In genomic region chr10:125627646-125628045, GRCh38 we compare ENCODE assay signal across 33 cellular contexts. TPM values are rescaled to one million over a fixed set of nuclear protein-coding genes. Genes with fewer than 3 reads are reported as not detected.
"Had no signal": no experiment of that assay in that cellular context is flagged by ENCODE, and none has a peak within 500 bp of the region (broad histone marks: within the 10 kb centered on the region; RNA-seq: fewer than 3 reads in every experiment).

No MANE protein-coding gene starts in this region.

- ATAC-seq: activated CD4-positive, CD25-positive, alpha-beta regulatory T cell treated with anti-CD3 and anti-CD28 coated beads, Interleukin-2, amount 50 U/mL, for 24 hours; activated CD8-positive, alpha-beta memory T cell treated with anti-CD3 and anti-CD28 coated beads, Interleukin-2, amount 10 ng/mL, durations not matched to agents 7 days and 5 days; activated CD8-positive, alpha-beta T cell treated with anti-CD3 and anti-CD28 coated beads, Interleukin-2, amount 10 ng/mL, durations not matched to agents 7 days and 5 days; activated naive CD8-positive, alpha-beta T cell treated with anti-CD3 and anti-CD28 coated beads, Interleukin-2, amount 50 U/mL, for 24 hours; body of pancreas; esophagus mucosa; foreskin keratinocyte; gastrocnemius medialis; heart left ventricle; T-helper 17 cell had no signal

- DNase-seq: activated B cell treated with CpG ODN at 0.5 μM for 24 hours; activated CD4-positive, alpha-beta memory T cell treated with anti-CD3 and anti-CD28 coated beads for 36 hours; activated CD4-positive, alpha-beta T cell treated with anti-CD3 and anti-CD28 coated beads, Interleukin-2, amount 10 ng/mL, durations not matched to agents 24 days and 14 days; activated CD8-positive, alpha-beta memory T cell treated with anti-CD3 and anti-CD28 coated beads, Interleukin-2, amount 10 ng/mL, durations not matched to agents 7 days and 5 days; activated CD8-positive, alpha-beta memory T cell treated with anti-CD3 and anti-CD28 coated beads, Interleukin-2, amount 50 U/mL, for 4 hours; activated CD8-positive, alpha-beta T cell treated with anti-CD3 and anti-CD28 coated beads, Interleukin-2, amount 10 ng/mL, durations not matched to agents 7 days and 5 days; activated effector memory CD4-positive, alpha-beta T cell treated with anti-CD3 and anti-CD28 coated beads, Interleukin-2, amount 50 U/mL, for 16 hours; activated naive CD4-positive, alpha-beta T cell treated with anti-CD3 and anti-CD28 coated beads for 36 hours; activated naive CD8-positive, alpha-beta T cell treated with anti-CD3 and anti-CD28 coated beads for 36 hours; activated naive CD8-positive, alpha-beta T cell treated with anti-CD3 and anti-CD28 coated beads, Interleukin-2, amount 50 U/mL, for 24 hours; activated T-cell treated with anti-CD3 and anti-CD28 coated beads, Interleukin-2, amount 50 U/mL, for 1 hour; activated T-cell treated with anti-CD3 and anti-CD28 coated beads, Interleukin-2, amount 50 U/mL, for 48 hours; adrenal gland; amygdala; aorta; body of pancreas; caudate nucleus; effector CD8-positive, alpha-beta T cell; foreskin keratinocyte; gastrocnemius medialis; glutamatergic neuron; heart left ventricle; T-helper 17 cell; T1000; WERI-Rb-1 had no signal

- H3K27me3 ChIP-seq: adrenal gland, body of pancreas had no signal

- H3K9me3 ChIP-seq: adrenal gland, body of pancreas, gastrocnemius medialis, heart left ventricle had no signal

- H3K4me3 ChIP-seq: adrenal gland, body of pancreas, gastrocnemius medialis, heart left ventricle had no signal

- H3K27ac ChIP-seq: adrenal gland, body of pancreas, foreskin keratinocyte, gastrocnemius medialis, heart left ventricle, WERI-Rb-1 had no signal

- H3K4me1 ChIP-seq: adrenal gland, foreskin keratinocyte, gastrocnemius medialis, heart left ventricle had no signal

- H3K36me3 ChIP-seq: adrenal gland, gastrocnemius medialis, heart left ventricle, WERI-Rb-1 had no signal

RNA-seq across cellular contexts. Expression of gene TEX36, which starts 55.3 kb away (rescaled TPM):
- total RNA-seq: activated B cell treated with CpG ODN at 0.5 μM for 24 hours; activated CD4-positive, alpha-beta memory T cell treated with anti-CD3 and anti-CD28 coated beads for 36 hours; activated CD4-positive, alpha-beta T cell treated with anti-CD3 and anti-CD28 coated beads, Interleukin-2, amount 10 ng/mL, durations not matched to agents 24 days and 14 days; activated CD8-positive, alpha-beta memory T cell treated with anti-CD3 and anti-CD28 coated beads for 36 hours; activated CD8-positive, alpha-beta memory T cell treated with anti-CD3 and anti-CD28 coated beads, Interleukin-2, amount 10 ng/mL, durations not matched to agents 7 days and 5 days; activated CD8-positive, alpha-beta T cell treated with anti-CD3 and anti-CD28 coated beads, Interleukin-2, amount 10 ng/mL, durations not matched to agents 7 days and 5 days; activated naive CD4-positive, alpha-beta T cell treated with anti-CD3 and anti-CD28 coated beads for 36 hours; activated naive CD8-positive, alpha-beta T cell treated with anti-CD3 and anti-CD28 coated beads for 36 hours; activated T-helper 1 cell treated with anti-CD3 and anti-CD28 coated beads, Interleukin-12 subunit alpha, Interleukin-12 subunit beta, Interleukin-2, Interleukin-4 antibody, amounts not matched to agents 30 ng/mL and 10 ng/mL and 1 ng/mL, durations not matched to agents 14 hours and 24 hours and 36 hours; activated T-helper 2 cell treated with anti-CD3 and anti-CD28 coated beads, Interferon-gamma antibody, Interleukin-2, Interleukin-4, amounts not matched to agents 10 μg/mL and 5 μg/mL and 100 μg/mL, durations not matched to agents 14 hours and 24 hours and 36 hours; adrenal gland; aorta; body of pancreas; chondrocyte; dermis microvascular lymphatic vessel endothelial cell; epithelial cell of proximal tubule; esophagus mucosa; foreskin keratinocyte; gastrocnemius medialis; heart left ventricle; T-helper 17 cell had no signal
- polyA plus RNA-seq: adrenal gland, aorta, foreskin keratinocyte, heart left ventricle had no signal
